In the genomic region with DNA sequence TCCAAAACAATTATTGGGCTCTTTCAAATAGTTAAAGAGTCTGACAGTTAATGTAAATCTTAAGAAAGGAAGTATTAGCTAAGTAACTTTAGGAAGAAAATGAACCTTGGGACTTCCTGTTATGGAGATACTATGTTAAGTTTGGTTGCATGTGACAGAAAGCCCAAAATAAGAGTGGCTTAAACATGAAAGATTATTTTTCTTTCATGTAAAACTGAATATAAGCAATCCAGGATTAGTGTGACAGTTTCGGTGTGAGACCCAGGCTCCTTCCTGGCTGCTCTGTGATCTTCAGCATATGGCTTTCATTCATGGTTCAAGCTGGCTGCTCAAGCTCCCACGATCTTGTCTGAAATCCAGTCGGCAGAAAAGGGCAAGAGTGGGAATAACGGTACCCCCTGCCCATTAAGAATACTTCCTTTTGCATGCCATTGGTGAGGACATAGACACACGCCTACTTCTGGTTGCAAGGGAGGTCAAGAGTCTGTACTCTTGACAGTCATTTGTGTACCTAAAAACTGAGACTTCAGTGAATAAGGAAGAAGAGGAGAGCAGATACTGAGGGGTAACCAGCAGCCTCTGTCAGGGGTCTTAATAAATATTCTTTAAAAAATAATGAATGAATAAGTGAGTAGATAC, we compare ENCODE assay signal across 13 cellular contexts. TPM values are rescaled to one million over a fixed set of nuclear protein-coding genes. Genes with fewer than 3 reads are reported as not detected.
DNase-seq lines count a peak whose midpoint lies in the region; ATAC-seq, FAIRE-seq and TF ChIP-seq lines count a peak whose summit lies in the region.
"Had no signal": no experiment of that assay in that cellular context is flagged by ENCODE, and none has a peak within 500 bp of the region (broad histone marks: within the 10 kb centered on the region; RNA-seq: fewer than 3 reads in every experiment).

No MANE protein-coding gene starts in this region.

- TF ChIP-seq POLR2A in Peyer's patch (IDR thresholded peaks at IDR 0.05), result no peak

- FAIRE-seq in D721Med (lab: Jason Lieb, UNC), result no peak

- H3K4me3 ChIP-seq in osteoblast (ENCODE audit: insufficient read depth, low read length), result no peak overlapping the region
- no peak overlapping the region for H3K4me3 ChIP-seq in Peyer's patch
- H3K4me3 ChIP-seq: hepatocyte had no signal

- H3K79me2 ChIP-seq in osteoblast (ENCODE audit: insufficient read depth, low read length), result peaks cover 35% of the 10 kb centered on the region

- ATAC-seq in activated CD8-positive, alpha-beta T cell treated with anti-CD3 and anti-CD28 coated beads, Interleukin-2, amount 10 ng/mL, durations not matched to agents 7 days and 5 days, result no peak
- no peak for ATAC-seq in HG03342 (IDR thresholded peaks at IDR 0.05; ENCODE audit: unreplicated experiment)

- no peak for TF ChIP-seq CTCF in osteoblast (IDR thresholded peaks at IDR 0.05; ENCODE audit: extremely low read depth, low read depth, low read length)
- no peak for TF ChIP-seq CTCF in Peyer's patch (IDR thresholded peaks at IDR 0.05)
- TF ChIP-seq CTCF in D721Med (IDR thresholded peaks at IDR 0.05; ENCODE audit: insufficient read depth, missing control alignments), result no peak

- in situ Hi-C loops in KBM-7 (cut with MboI; ENCODE audit: low pct_unique_long_range_greater_than_20kb, low sequenced_read_pairs), result no loop called here

- peaks cover 23% of the 10 kb centered on the region for H3K36me3 Mint-ChIP-seq in activated T-cell treated with anti-CD3 and anti-CD28 coated beads, Interleukin-2, amount 50 U/mL, for 24 hours (ENCODE audit: low read depth)
- peaks cover 10% of the 10 kb centered on the region for H3K36me3 Mint-ChIP-seq in activated CD8-positive, alpha-beta T cell treated with anti-CD3 and anti-CD28 coated beads, Interleukin-2, amount 10 ng/mL, durations not matched to agents 7 days and 5 days (ENCODE audit: low read depth)

- H3K27me3 Mint-ChIP-seq in activated T-cell treated with anti-CD3 and anti-CD28 coated beads, Interleukin-2, amount 50 U/mL, for 24 hours, result no peaks in the 10 kb centered on the region
- no peaks in the 10 kb centered on the region for H3K27me3 Mint-ChIP-seq in activated CD8-positive, alpha-beta T cell treated with anti-CD3 and anti-CD28 coated beads, Interleukin-2, amount 10 ng/mL, durations not matched to agents 7 days and 5 days (ENCODE audit: low read depth)

- H3K36me3 ChIP-seq in osteoblast (ENCODE audit: insufficient read depth, low read length) (no peaks in the 10 kb centered on the region), Peyer's patch (no peaks in the 10 kb centered on the region)

- peaks cover 14% of the 10 kb centered on the region for H3K4me1 ChIP-seq in osteoblast (ENCODE audit: insufficient read depth, low read length)
- peaks cover 0 to 34% (median 5%) of the 10 kb centered on the region in 4 donors for H3K4me1 ChIP-seq in Peyer's patch

- POLR2A ChIA-PET in activated CD8-positive, alpha-beta T cell treated with anti-CD3 and anti-CD28 coated beads, Interleukin-2, amount 10 ng/mL, durations not matched to agents 7 days and 5 days (lab: Charles Lee), result interaction anchor here (0.9 to 3.1 kb wide), 4 partner anchors 34 to 124 kb away, joined by 3 to 10 read pairs (median 5); no protein-coding TSS in a partner anchor

- no peak for DNase-seq in activated T-cell treated with anti-CD3 and anti-CD28 coated beads, Interleukin-2, amount 50 U/mL, for 24 hours
- no peak for DNase-seq in activated T-cell treated with anti-CD3 and anti-CD28 coated beads for 4 hours
- DNase-seq in KBM-7, result peak; percentile 25
- no peak for DNase-seq in activated CD8-positive, alpha-beta T cell treated with anti-CD3 and anti-CD28 coated beads, Interleukin-2, amount 10 ng/mL, durations not matched to agents 7 days and 5 days
- DNase-seq in osteoblast (ENCODE audit: insufficient read length, low spot score, missing footprints), result peak; percentile 13
- no peak for DNase-seq in Peyer's patch
- DNase-seq in D721Med (ENCODE audit: insufficient read length, low spot score), result no peak
- DNase-seq: H7, mesenchymal stem cell, NCI-H446 treated with DMSO at 0.1 percent for 48 hours had no signal

- H3K9me3 Mint-ChIP-seq in activated T-cell treated with anti-CD3 and anti-CD28 coated beads, Interleukin-2, amount 50 U/mL, for 24 hours, result no peaks in the 10 kb centered on the region
- no peaks in the 10 kb centered on the region for H3K9me3 Mint-ChIP-seq in activated CD8-positive, alpha-beta T cell treated with anti-CD3 and anti-CD28 coated beads, Interleukin-2, amount 10 ng/mL, durations not matched to agents 7 days and 5 days (ENCODE audit: insufficient read depth)

- H2AFZ ChIP-seq in osteoblast (ENCODE audit: low read length), result no peak overlapping the region
- H2AFZ ChIP-seq: hepatocyte had no signal

- CTCF ChIA-PET in activated CD8-positive, alpha-beta T cell treated with anti-CD3 and anti-CD28 coated beads, Interleukin-2, amount 10 ng/mL, durations not matched to agents 7 days and 5 days (lab: Charles Lee), result interaction anchor here (0.7 to 15.8 kb wide), 8 partner anchors 9 to 489 kb away, joined by 3 to 297 read pairs (median 12); no protein-coding TSS in a partner anchor

- H3K4me2 ChIP-seq in osteoblast (ENCODE audit: insufficient read depth, low read length), result no peak overlapping the region
- H3K4me2 ChIP-seq: hepatocyte had no signal

- no peaks in the 10 kb centered on the region for H3K9me3 ChIP-seq in osteoblast (ENCODE audit: low read depth, low read length)
- no peaks in the 10 kb centered on the region for H3K9me3 ChIP-seq in Peyer's patch

- no peaks in the 10 kb centered on the region for H4K20me1 ChIP-seq in osteoblast (ENCODE audit: insufficient read depth, low read length)

- peaks cover 45% of the 10 kb centered on the region for H3K4me1 Mint-ChIP-seq in activated T-cell treated with anti-CD3 and anti-CD28 coated beads, Interleukin-2, amount 50 U/mL, for 24 hours (ENCODE audit: low read depth)
- peaks cover 53% of the 10 kb centered on the region for H3K4me1 Mint-ChIP-seq in activated CD8-positive, alpha-beta T cell treated with anti-CD3 and anti-CD28 coated beads, Interleukin-2, amount 10 ng/mL, durations not matched to agents 7 days and 5 days (ENCODE audit: low read depth)

- peak overlapping the region; percentile 60 for H3K4me3 Mint-ChIP-seq in activated T-cell treated with anti-CD3 and anti-CD28 coated beads, Interleukin-2, amount 50 U/mL, for 24 hours
- peak overlapping the region; percentile 41 for H3K4me3 Mint-ChIP-seq in activated CD8-positive, alpha-beta T cell treated with anti-CD3 and anti-CD28 coated beads, Interleukin-2, amount 10 ng/mL, durations not matched to agents 7 days and 5 days

- H3K27me3 ChIP-seq in osteoblast (ENCODE audit: insufficient read depth, low read length) (no peaks in the 10 kb centered on the region), Peyer's patch (no peaks in the 10 kb centered on the region)
- H3K27me3 ChIP-seq: hepatocyte had no signal

- peak overlapping the region; percentile 79 for H3K27ac Mint-ChIP-seq in activated T-cell treated with anti-CD3 and anti-CD28 coated beads, Interleukin-2, amount 50 U/mL, for 24 hours
- H3K27ac Mint-ChIP-seq in activated CD8-positive, alpha-beta T cell treated with anti-CD3 and anti-CD28 coated beads, Interleukin-2, amount 10 ng/mL, durations not matched to agents 7 days and 5 days, result peak overlapping the region; percentile 23

- no peak overlapping the region for H3K27ac ChIP-seq in osteoblast (ENCODE audit: low read depth, low read length)
- peak overlapping the region in 1 of 4 donors; percentile 53 for H3K27ac ChIP-seq in Peyer's patch
- H3K27ac ChIP-seq: hepatocyte had no signal

RNA-seq across cellular contexts. Expression of a gene that starts 2.2 kb away (rescaled TPM):
- total RNA-seq in activated CD8-positive, alpha-beta T cell treated with anti-CD3 and anti-CD28 coated beads, Interleukin-2, amount 10 ng/mL, durations not matched to agents 7 days and 5 days, result 10 to 100 TPM; 41.6 to 41.7 TPM
- total RNA-seq in osteoblast (15.6 and 17.1 TPM in 2 replicates), Peyer's patch (10 to 100 TPM in 3 of 4 donors, 1 to 10 TPM in 1; 5.4 to 33.8 (median 13.3) TPM)

RNA-seq across cellular contexts. Expression of a gene that starts 17.3 kb away (rescaled TPM):
- total RNA-seq in activated CD8-positive, alpha-beta T cell treated with anti-CD3 and anti-CD28 coated beads, Interleukin-2, amount 10 ng/mL, durations not matched to agents 7 days and 5 days, result not detected
- total RNA-seq in osteoblast, result not detected in 2 replicates
- total RNA-seq in Peyer's patch, result not detected
- total RNA-seq: activated CD8-positive, alpha-beta memory T cell treated with anti-CD3 and anti-CD28 coated beads for 36 hours; H7 had no signal

RNA-seq across cellular contexts. Expression of a gene that starts 50.7 kb away (rescaled TPM):
- under 1 TPM in 1 of 2 experiments, not detected in 1; 0.24 TPM for total RNA-seq in activated CD8-positive, alpha-beta T cell treated with anti-CD3 and anti-CD28 coated beads, Interleukin-2, amount 10 ng/mL, durations not matched to agents 7 days and 5 days
- total RNA-seq in osteoblast, result 3.5 and 4.3 TPM in 2 replicates
- 10 to 100 TPM in 3 of 4 donors, 1 to 10 TPM in 1; 4.9 to 33.0 (median 16.9) TPM for total RNA-seq in Peyer's patch

Comparison
In these comparisons a context has a peak if more than half of its experiments do, and no peak if none do; other contexts are left out.
1. DNase-seq: peak in KBM-7 (single experiment) and osteoblast (single experiment); none in activated T-cell treated with anti-CD3 and anti-CD28 coated beads, Interleukin-2, amount 50 U/mL, for 24 hours (single experiment), activated T-cell treated with anti-CD3 and anti-CD28 coated beads for 4 hours (single experiment), activated CD8-positive, alpha-beta T cell treated with anti-CD3 and anti-CD28 coated beads, Interleukin-2, amount 10 ng/mL, durations not matched to agents 7 days and 5 days (single experiment), Peyer's patch (0 of 3) and D721Med (single experiment).